Comparison of ENCODE assay signal across 1 cellular context in the genomic region with DNA sequence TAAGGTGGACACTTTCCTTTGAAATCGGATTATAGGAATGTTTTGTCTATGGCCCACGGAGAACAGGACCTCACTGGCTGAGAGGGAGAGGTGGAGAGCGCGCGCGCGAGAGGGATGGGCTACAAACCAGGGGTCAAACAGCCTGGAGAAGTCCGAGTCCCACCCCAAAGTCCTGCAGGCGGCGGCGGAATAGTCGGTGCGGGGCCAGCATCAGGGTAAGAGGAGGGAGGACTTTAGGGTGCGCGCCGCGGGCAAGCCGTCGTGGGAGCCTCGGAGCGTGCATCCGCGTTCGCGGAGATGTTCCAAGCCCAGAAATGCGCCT.
TF ChIP-seq lines count a peak whose summit lies in the region.

No MANE protein-coding gene starts in this region.

TF ChIP-seq in A549, 52 proteins besides CTCF, POLR2A, EP300 and RAD21:
- no peak for TF ChIP-seq MAZ (IDR thresholded peaks at IDR 0.05; ENCODE audit: borderline replicate concordance, low read depth, low read length)
- TF ChIP-seq, protein P1, sequence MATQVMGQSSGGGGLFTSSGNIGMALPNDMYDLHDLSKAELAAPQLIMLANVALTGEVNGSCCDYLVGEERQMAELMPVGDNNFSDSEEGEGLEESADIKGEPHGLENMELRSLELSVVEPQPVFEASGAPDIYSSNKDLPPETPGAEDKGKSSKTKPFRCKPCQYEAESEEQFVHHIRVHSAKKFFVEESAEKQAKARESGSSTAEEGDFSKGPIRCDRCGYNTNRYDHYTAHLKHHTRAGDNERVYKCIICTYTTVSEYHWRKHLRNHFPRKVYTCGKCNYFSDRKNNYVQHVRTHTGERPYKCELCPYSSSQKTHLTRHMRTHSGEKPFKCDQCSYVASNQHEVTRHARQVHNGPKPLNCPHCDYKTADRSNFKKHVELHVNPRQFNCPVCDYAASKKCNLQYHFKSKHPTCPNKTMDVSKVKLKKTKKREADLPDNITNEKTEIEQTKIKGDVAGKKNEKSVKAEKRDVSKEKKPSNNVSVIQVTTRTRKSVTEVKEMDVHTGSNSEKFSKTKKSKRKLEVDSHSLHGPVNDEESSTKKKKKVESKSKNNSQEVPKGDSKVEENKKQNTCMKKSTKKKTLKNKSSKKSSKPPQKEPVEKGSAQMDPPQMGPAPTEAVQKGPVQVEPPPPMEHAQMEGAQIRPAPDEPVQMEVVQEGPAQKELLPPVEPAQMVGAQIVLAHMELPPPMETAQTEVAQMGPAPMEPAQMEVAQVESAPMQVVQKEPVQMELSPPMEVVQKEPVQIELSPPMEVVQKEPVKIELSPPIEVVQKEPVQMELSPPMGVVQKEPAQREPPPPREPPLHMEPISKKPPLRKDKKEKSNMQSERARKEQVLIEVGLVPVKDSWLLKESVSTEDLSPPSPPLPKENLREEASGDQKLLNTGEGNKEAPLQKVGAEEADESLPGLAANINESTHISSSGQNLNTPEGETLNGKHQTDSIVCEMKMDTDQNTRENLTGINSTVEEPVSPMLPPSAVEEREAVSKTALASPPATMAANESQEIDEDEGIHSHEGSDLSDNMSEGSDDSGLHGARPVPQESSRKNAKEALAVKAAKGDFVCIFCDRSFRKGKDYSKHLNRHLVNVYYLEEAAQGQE (IDR thresholded peaks at IDR 0.05), result no peak
- TF ChIP-seq ZFP36 (IDR thresholded peaks at IDR 0.05; ENCODE audit: borderline replicate concordance, partially characterized antibody), result no peak
- no peak for TF ChIP-seq FOXS1 (CRISPR knock-in tag; IDR thresholded peaks at IDR 0.05)
- TF ChIP-seq, protein P2, sequence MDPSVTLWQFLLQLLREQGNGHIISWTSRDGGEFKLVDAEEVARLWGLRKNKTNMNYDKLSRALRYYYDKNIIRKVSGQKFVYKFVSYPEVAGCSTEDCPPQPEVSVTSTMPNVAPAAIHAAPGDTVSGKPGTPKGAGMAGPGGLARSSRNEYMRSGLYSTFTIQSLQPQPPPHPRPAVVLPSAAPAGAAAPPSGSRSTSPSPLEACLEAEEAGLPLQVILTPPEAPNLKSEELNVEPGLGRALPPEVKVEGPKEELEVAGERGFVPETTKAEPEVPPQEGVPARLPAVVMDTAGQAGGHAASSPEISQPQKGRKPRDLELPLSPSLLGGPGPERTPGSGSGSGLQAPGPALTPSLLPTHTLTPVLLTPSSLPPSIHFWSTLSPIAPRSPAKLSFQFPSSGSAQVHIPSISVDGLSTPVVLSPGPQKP (IDR thresholded peaks at IDR 0.05; ENCODE audit: low read depth, low read length), result no peak
- no peak for TF ChIP-seq EHMT2 (IDR thresholded peaks at IDR 0.05; ENCODE audit: low read depth)
- no peak for TF ChIP-seq PHF8 (IDR thresholded peaks at IDR 0.05; ENCODE audit: borderline replicate concordance, low read depth)
- TF ChIP-seq TFCP2L1 (CRISPR knock-in tag; IDR thresholded peaks at IDR 0.05), result no peak
- no peak for TF ChIP-seq MYC (IDR thresholded peaks at IDR 0.05; ENCODE audit: borderline replicate concordance, low read length)
- TF ChIP-seq RNF2 (IDR thresholded peaks at IDR 0.05; ENCODE audit: borderline replicate concordance, low read depth), result no peak
